ENCODE assay signal across 1 cellular context in genomic region chr10:71284544-71285179, GRCh38.
TF ChIP-seq lines count a peak whose summit lies in the region.

No MANE protein-coding gene starts in this region.

TF ChIP-seq in K562, 482 proteins besides CTCF, POLR2A, EP300 and RAD21 (continued from another document):
- no peak for TF ChIP-seq ZNF224 (CRISPR knock-in tag; IDR thresholded peaks at IDR 0.05)
- 0 out of 2 replicates have a peak, but pooled peaks have one; percentile 13 for TF ChIP-seq VEZF1 (CRISPR knock-in tag; IDR thresholded peaks at IDR 0.05)
- no peak for TF ChIP-seq TCF7 (IDR thresholded peaks at IDR 0.05; ENCODE audit: borderline replicate concordance)
- TF ChIP-seq ZNF143 (CRISPR knock-in tag; IDR thresholded peaks at IDR 0.05): 0 out of 2 replicates have a peak, but pooled peaks have one; percentile 21
